8 cellular contexts compared by ENCODE assay signal in the genomic region with DNA sequence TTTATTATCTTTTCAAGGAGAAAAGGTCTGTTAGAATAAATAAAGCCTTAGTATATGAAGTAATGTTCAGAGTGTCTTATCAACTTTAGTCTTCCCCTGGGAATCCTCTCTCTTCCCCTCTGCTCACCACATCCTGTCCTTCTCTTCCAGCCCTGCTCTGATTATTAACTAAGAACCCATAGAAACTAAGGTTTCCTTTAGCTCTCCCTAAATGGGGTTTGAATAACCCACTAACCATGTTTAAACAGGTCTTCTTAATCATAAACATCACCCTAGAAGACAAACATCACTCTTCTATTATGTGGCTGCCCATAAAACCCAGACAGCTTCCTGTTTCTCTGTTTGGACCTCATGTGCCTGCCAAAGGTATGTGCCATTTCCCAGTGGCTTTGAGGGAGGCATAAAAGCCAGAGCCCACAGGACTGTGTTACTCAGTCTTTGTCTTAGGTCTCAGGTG. TPM values are rescaled to one million over a fixed set of nuclear protein-coding genes. Genes with fewer than 3 reads are reported as not detected.
A peak's percentile ranks its signal among the peaks of the same experiment; 100 is the strongest.
DNase-seq lines count a peak whose midpoint lies in the region; ATAC-seq, FAIRE-seq and TF ChIP-seq lines count a peak whose summit lies in the region.

No MANE protein-coding gene starts in this region.

- H3K4me3 ChIP-seq in BLaER1 treated with 17β-estradiol and CSF1 and Interleukin-3, amounts not matched to agents 10 nM and 100 nM: peak overlapping the region in 3 of 10 experiments; percentile 0 to 21 (median 14); a peak in 5 of 20 replicates
- H3K4me3 ChIP-seq in epithelial cell of esophagus (ENCODE audit: low read length): no peak overlapping the region

- DNase-seq in NCI-H2029 (lab: John Stamatoyannopoulos, UW) (peak; percentile 18), epithelial cell of esophagus (ENCODE audit: low read depth) (peak; percentile 72), AML-193 (lab: John Stamatoyannopoulos, UW) (no peak), frontal cortex (ENCODE audit: low spot score in 2 of 2) (no peak)
- no peak for DNase-seq in stimulated activated CD4-positive, alpha-beta T cell treated with anti-CD3 and anti-CD28 coated beads, Interleukin-4, amount 100 ng/mL, for 24 hours

- ATAC-seq in GM21423 (IDR thresholded peaks at IDR 0.05; ENCODE audit: unreplicated experiment) (peak; percentile 73), HG03520 (IDR thresholded peaks at IDR 0.05; ENCODE audit: unreplicated experiment) (no peak)

- peaks cover 3 to 37% (median 11%) of the 10 kb centered on the region in 11 experiments; a peak in 14 of 22 replicates for H3K9me3 ChIP-seq in BLaER1 treated with 17β-estradiol and CSF1 and Interleukin-3, amounts not matched to agents 10 nM and 100 nM (replicated peaks in 1 of 11)

- H3K4me1 ChIP-seq in BLaER1 treated with 17β-estradiol and CSF1 and Interleukin-3, amounts not matched to agents 10 nM and 100 nM: peaks cover 14 to 54% (median 42%) of the 10 kb centered on the region in 10 experiments

- H3K36me3 ChIP-seq in BLaER1 treated with 17β-estradiol and CSF1 and Interleukin-3, amounts not matched to agents 10 nM and 100 nM: no peaks in the 10 kb centered on the region

- peak overlapping the region in 1 of 11 experiments; percentile 2; a peak in 1 of 22 replicates for H3K9ac ChIP-seq in BLaER1 treated with 17β-estradiol and CSF1 and Interleukin-3, amounts not matched to agents 10 nM and 100 nM

- no peak for TF ChIP-seq CTCF in epithelial cell of esophagus (IDR thresholded peaks at IDR 0.05; ENCODE audit: insufficient read depth, low read depth, low read length, missing control alignments)

- peaks cover 10 to 27% (median 19%) of the 10 kb centered on the region in 11 experiments; a peak in 20 of 22 replicates for H3K27me3 ChIP-seq in BLaER1 treated with 17β-estradiol and CSF1 and Interleukin-3, amounts not matched to agents 10 nM and 100 nM

- peak overlapping the region in 7 of 11 experiments; percentile 10 to 61 (median 51); a peak in 11 of 22 replicates for H3K27ac ChIP-seq in BLaER1 treated with 17β-estradiol and CSF1 and Interleukin-3, amounts not matched to agents 10 nM and 100 nM

- FAIRE-seq in frontal cortex (lab: Jason Lieb, UNC): no peak

- H3K4me2 ChIP-seq in BLaER1 treated with 17β-estradiol and CSF1 and Interleukin-3, amounts not matched to agents 10 nM and 100 nM: peak overlapping the region; percentile 23 to 91 (median 82)

- H4K20me1 ChIP-seq in BLaER1 treated with 17β-estradiol and CSF1 and Interleukin-3, amounts not matched to agents 10 nM and 100 nM: no peaks in the 10 kb centered on the region

RNA-seq across cellular contexts. Expression of gene SLC14A1, which starts 50.1 kb away (rescaled TPM):
- 3.7 TPM for total RNA-seq in frontal cortex

RNA-seq across cellular contexts. Expression of gene SIGLEC15, which starts 51.4 kb away (rescaled TPM):
- total RNA-seq in frontal cortex: not detected

Comparison
In these comparisons a context has a peak if more than half of its experiments do, and no peak if none do; other contexts are left out.
1. DNase-seq: peak in NCI-H2029 (single experiment) and epithelial cell of esophagus (single experiment); none in stimulated activated CD4-positive, alpha-beta T cell treated with anti-CD3 and anti-CD28 coated beads, Interleukin-4, amount 100 ng/mL, for 24 hours (single experiment), AML-193 (0 of 2) and frontal cortex (0 of 2).